ENCODE assay signal across 10 cellular contexts in the genomic region with DNA sequence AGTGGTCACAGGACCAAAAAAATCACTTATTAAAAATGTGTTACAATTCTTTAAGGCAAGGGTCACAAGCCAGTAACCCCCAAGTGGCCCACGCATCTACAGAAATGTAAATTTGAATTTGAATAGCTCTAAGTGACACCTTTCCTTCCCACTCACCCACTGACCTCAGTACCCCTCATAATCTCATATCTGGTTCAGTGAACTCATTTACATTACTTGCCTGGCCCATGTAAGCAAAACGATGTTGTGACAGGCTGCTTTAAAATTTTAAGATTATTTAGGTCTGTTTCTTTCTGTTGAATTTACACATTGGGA. TPM values are rescaled to one million over a fixed set of nuclear protein-coding genes. Genes with fewer than 3 reads are reported as not detected.
A peak's percentile ranks its signal among the peaks of the same experiment; 100 is the strongest.
DNase-seq lines count a peak whose midpoint lies in the region; ATAC-seq and TF ChIP-seq lines count a peak whose summit lies in the region.
"Had no signal": no experiment of that assay in that cellular context is flagged by ENCODE, and none has a peak within 500 bp of the region (broad histone marks: within the 10 kb centered on the region; RNA-seq: fewer than 3 reads in every experiment).

No MANE protein-coding gene starts in this region.

- H3K18ac ChIP-seq in trophoblast cell (ENCODE audit: low read length): no peak overlapping the region

- no peaks in the 10 kb centered on the region for H3K27me3 Mint-ChIP-seq in CD8-positive, alpha-beta T cell (ENCODE audit: low read depth)
- H3K27me3 Mint-ChIP-seq in T-helper 17 cell: no peaks in the 10 kb centered on the region

- peak overlapping the region; percentile 64 for H3K4me3 Mint-ChIP-seq in CD8-positive, alpha-beta T cell
- peak overlapping the region; percentile 89 for H3K4me3 Mint-ChIP-seq in T-helper 17 cell

- no peak for ATAC-seq in CD8-positive, alpha-beta T cell
- ATAC-seq in GM18907 (IDR thresholded peaks at IDR 0.05; ENCODE audit: unreplicated experiment): peak; percentile 65
- peak; percentile 54 for ATAC-seq in HG02852 (IDR thresholded peaks at IDR 0.05; ENCODE audit: unreplicated experiment)
- ATAC-seq in T-helper 17 cell: no peak
- ATAC-seq in SK-N-SH treated with all-trans-retinoic acid at 6 μM for 48 hours: no peak
- ATAC-seq: PC-3 had no signal

- H3K27ac Mint-ChIP-seq in CD8-positive, alpha-beta T cell: peak overlapping the region; percentile 99
- peak overlapping the region; percentile 98 for H3K27ac Mint-ChIP-seq in T-helper 17 cell

- intact Hi-C loops in CD8-positive, alpha-beta T cell (cut with DNase I, micrococcal nuclease): loop anchor here (1.0 to 5.0 kb wide), 5 partner anchors 11 to 36 kb away; no protein-coding TSS in a partner anchor

- H3K79me1 ChIP-seq in trophoblast cell (ENCODE audit: low read length): no peaks in the 10 kb centered on the region

- no peak overlapping the region for H2AK5ac ChIP-seq in trophoblast cell (ENCODE audit: low read length)

- WGBS in trophoblast cell (ENCODE audit: extremely low coverage, insufficient coverage, insufficient read length): no CpG with 5 or more reads among the region's 2 CpGs

- TF ChIP-seq CTCF in CD8-positive, alpha-beta T cell (IDR thresholded peaks at IDR 0.05): no peak

- no peak overlapping the region for H3K14ac ChIP-seq in trophoblast cell (ENCODE audit: low read length)

- no peaks in the 10 kb centered on the region for H3K9me3 Mint-ChIP-seq in CD8-positive, alpha-beta T cell

- no peak for DNase-seq in CD8-positive, alpha-beta T cell
- no peak for DNase-seq in T-helper 17 cell
- no peak for DNase-seq in trophoblast cell
- no peak for DNase-seq in NCI-H1694 treated with DMSO at 0.1 percent for 48 hours (lab: John Stamatoyannopoulos, UW)
- DNase-seq in dedifferentiated amniotic fluid mesenchymal stem cell (ENCODE audit: extremely low spot score): no peak
- DNase-seq: GM23248, PC-3 had no signal

- no peaks in the 10 kb centered on the region for H3K9me3 ChIP-seq in CD8-positive, alpha-beta T cell (ENCODE audit: low read length)
- H3K9me3 ChIP-seq in T-helper 17 cell (ENCODE audit: control insufficient read depth, low read length, poor library complexity, severe bottlenecking) (no peaks in the 10 kb centered on the region), trophoblast cell (ENCODE audit: insufficient read depth, low read depth, low read length) (no peaks in the 10 kb centered on the region)

- CTCF ChIA-PET in CD8-positive, alpha-beta T cell (lab: Charles Lee): interaction anchor here (1.0 to 4.7 kb wide), 4 partner anchors 9 to 37 kb away, joined by 3 to 29 read pairs (median 11); a partner anchor contains a TSS

- peak overlapping the region; percentile 81 for H3K27ac ChIP-seq in CD8-positive, alpha-beta T cell (ENCODE audit: low read depth, low read length)
- H3K27ac ChIP-seq in trophoblast cell (ENCODE audit: low read depth, low read length): no peak overlapping the region
- H3K27ac ChIP-seq: GM23248 had no signal

- no peak overlapping the region for H2AFZ ChIP-seq in trophoblast cell (ENCODE audit: insufficient read depth, low read length, poor library complexity)
- H2AFZ ChIP-seq: GM23248 had no signal

- H4K12ac ChIP-seq in trophoblast cell (ENCODE audit: low read depth, low read length): no peak overlapping the region

- H3K36me3 ChIP-seq in CD8-positive, alpha-beta T cell (ENCODE audit: insufficient read depth, low read length): no peaks in the 10 kb centered on the region
- H3K36me3 ChIP-seq in trophoblast cell (ENCODE audit: control insufficient read depth in 1 of 2, insufficient read depth in 2 of 2, low read length in 2 of 2): no peaks in the 10 kb centered on the region

- peaks cover 13% of the 10 kb centered on the region for H3K36me3 Mint-ChIP-seq in CD8-positive, alpha-beta T cell
- H3K36me3 Mint-ChIP-seq in T-helper 17 cell (ENCODE audit: low read depth): no peaks in the 10 kb centered on the region

- H3K4me1 ChIP-seq in CD8-positive, alpha-beta T cell (ENCODE audit: insufficient read depth, low read length): peaks cover 94% of the 10 kb centered on the region
- no peaks in the 10 kb centered on the region for H3K4me1 ChIP-seq in trophoblast cell (ENCODE audit: control insufficient read depth in 1 of 2, insufficient read depth in 2 of 2, low read length in 2 of 2)

- no peak overlapping the region for H2BK12ac ChIP-seq in trophoblast cell (ENCODE audit: low read length)

- no peak overlapping the region for H3K23ac ChIP-seq in trophoblast cell (ENCODE audit: low read length)

- no peak overlapping the region for H2BK5ac ChIP-seq in trophoblast cell (ENCODE audit: low read depth, low read length, poor library complexity)

- no peak overlapping the region for H2BK120ac ChIP-seq in trophoblast cell (ENCODE audit: insufficient read depth, low read length, poor library complexity)

- H3K4ac ChIP-seq in trophoblast cell (ENCODE audit: low read depth, low read length): no peak overlapping the region

- H3K9ac ChIP-seq in trophoblast cell (ENCODE audit: low read length): no peak overlapping the region
- H3K9ac ChIP-seq: GM23248 had no signal

- no peak overlapping the region for H4K91ac ChIP-seq in trophoblast cell (ENCODE audit: low read depth, low read length)

- peaks cover 89% of the 10 kb centered on the region for H3K4me1 Mint-ChIP-seq in CD8-positive, alpha-beta T cell (ENCODE audit: low read depth)
- H3K4me1 Mint-ChIP-seq in T-helper 17 cell: peaks cover 28% of the 10 kb centered on the region

- H4K8ac ChIP-seq in trophoblast cell (ENCODE audit: low read depth, low read length): no peak overlapping the region

- no peaks in the 10 kb centered on the region for H3K79me2 ChIP-seq in trophoblast cell (ENCODE audit: control insufficient read depth, insufficient read depth, low read length, poor library complexity)

- H3K4me2 ChIP-seq in trophoblast cell (ENCODE audit: low read length): no peak overlapping the region

- no peaks in the 10 kb centered on the region for H3K27me3 ChIP-seq in CD8-positive, alpha-beta T cell (ENCODE audit: insufficient read depth, low read length)
- no peaks in the 10 kb centered on the region for H3K27me3 ChIP-seq in trophoblast cell (ENCODE audit: insufficient read depth, low read length)

- H3K4me3 ChIP-seq in CD8-positive, alpha-beta T cell (ENCODE audit: low read depth, low read length): peak overlapping the region; percentile 39
- H3K4me3 ChIP-seq in trophoblast cell (ENCODE audit: low read depth, low read length): no peak overlapping the region
- H3K4me3 ChIP-seq: GM23248 had no signal

- POLR2A ChIA-PET in CD8-positive, alpha-beta T cell (lab: Charles Lee): interaction anchor here (0.8 to 3.1 kb wide), 10 partner anchors 9 to 37 kb away, joined by 3 to 44 read pairs (median 8); a partner anchor contains a TSS

TF ChIP-seq in SK-N-SH treated with all-trans-retinoic acid at 6 μM for 48 hours, 23 proteins besides CTCF, POLR2A, EP300 and RAD21:
- TF ChIP-seq ZFP30 (CRISPR knock-in tag; IDR thresholded peaks at IDR 0.05) (no peak), BACH2 (CRISPR knock-in tag; IDR thresholded peaks at IDR 0.05; ENCODE audit: borderline replicate concordance) (no peak), ZNF8 (CRISPR knock-in tag; IDR thresholded peaks at IDR 0.05) (no peak), ISL1 (CRISPR knock-in tag; IDR thresholded peaks at IDR 0.05) (no peak), CSDC2 (CRISPR knock-in tag; IDR thresholded peaks at IDR 0.05) (no peak), RARB (CRISPR knock-in tag; IDR thresholded peaks at IDR 0.05) (no peak), ESRRG (CRISPR knock-in tag; IDR thresholded peaks at IDR 0.05) (no peak), ZFP3 (CRISPR knock-in tag; IDR thresholded peaks at IDR 0.05) (no peak), TOX (CRISPR knock-in tag; IDR thresholded peaks at IDR 0.05; ENCODE audit: borderline replicate concordance) (no peak), PPARA (CRISPR knock-in tag; IDR thresholded peaks at IDR 0.05; ENCODE audit: borderline replicate concordance) (no peak), SNAI2 (CRISPR knock-in tag; IDR thresholded peaks at IDR 0.05) (no peak), TCF4 (CRISPR knock-in tag; IDR thresholded peaks at IDR 0.05; ENCODE audit: borderline replicate concordance) (no peak)
- TF ChIP-seq, protein P1, sequence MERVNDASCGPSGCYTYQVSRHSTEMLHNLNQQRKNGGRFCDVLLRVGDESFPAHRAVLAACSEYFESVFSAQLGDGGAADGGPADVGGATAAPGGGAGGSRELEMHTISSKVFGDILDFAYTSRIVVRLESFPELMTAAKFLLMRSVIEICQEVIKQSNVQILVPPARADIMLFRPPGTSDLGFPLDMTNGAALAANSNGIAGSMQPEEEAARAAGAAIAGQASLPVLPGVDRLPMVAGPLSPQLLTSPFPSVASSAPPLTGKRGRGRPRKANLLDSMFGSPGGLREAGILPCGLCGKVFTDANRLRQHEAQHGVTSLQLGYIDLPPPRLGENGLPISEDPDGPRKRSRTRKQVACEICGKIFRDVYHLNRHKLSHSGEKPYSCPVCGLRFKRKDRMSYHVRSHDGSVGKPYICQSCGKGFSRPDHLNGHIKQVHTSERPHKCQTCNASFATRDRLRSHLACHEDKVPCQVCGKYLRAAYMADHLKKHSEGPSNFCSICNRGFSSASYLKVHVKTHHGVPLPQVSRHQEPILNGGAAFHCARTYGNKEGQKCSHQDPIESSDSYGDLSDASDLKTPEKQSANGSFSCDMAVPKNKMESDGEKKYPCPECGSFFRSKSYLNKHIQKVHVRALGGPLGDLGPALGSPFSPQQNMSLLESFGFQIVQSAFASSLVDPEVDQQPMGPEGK (CRISPR knock-in tag; IDR thresholded peaks at IDR 0.05; ENCODE audit: borderline replicate concordance): no peak

RNA-seq across cellular contexts. Expression of a gene that starts 27.4 kb away (rescaled TPM):
- total RNA-seq in CD8-positive, alpha-beta T cell: 100 to 1,000 TPM; 384 to 390 TPM
- 100 to 1,000 TPM in 1 of 2 donors, 10 to 100 TPM in 1; 62.5 to 110 TPM for total RNA-seq in T-helper 17 cell
- polyA plus RNA-seq in trophoblast cell (2013): 0.10 and 0.14 TPM in 2 replicates
- total RNA-seq: GM23248 had no signal
- polyA plus RNA-seq: GM23248 had no signal

Comparison
In these comparisons a context has a peak if more than half of its experiments do, and no peak if none do; other contexts are left out.
1. ATAC-seq: peak in GM18907 (single experiment) and HG02852 (single experiment); none in CD8-positive, alpha-beta T cell (single experiment), T-helper 17 cell (single experiment) and SK-N-SH treated with all-trans-retinoic acid at 6 μM for 48 hours (single experiment).